ENCODE assay signal across 24 cellular contexts in the genomic region with DNA sequence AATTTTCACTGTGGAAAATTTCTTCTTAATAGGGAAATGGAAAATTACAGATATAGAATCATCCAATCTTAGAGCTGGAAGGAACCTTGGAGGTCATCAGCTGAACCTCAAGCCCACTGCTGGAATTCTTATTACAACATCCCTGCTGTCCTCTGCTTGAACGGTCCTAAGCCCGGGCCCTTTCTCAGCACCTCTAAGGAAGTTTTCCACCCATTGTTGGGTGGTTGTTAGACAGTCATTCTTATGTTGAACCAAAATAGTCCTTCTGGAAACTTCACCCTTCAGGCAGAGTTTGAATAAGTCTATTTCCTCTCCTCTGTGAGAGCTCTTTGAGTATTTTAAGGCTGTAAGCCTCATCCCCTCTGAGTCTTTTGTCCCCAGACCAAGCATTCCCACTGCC.
DNase-seq lines count a peak whose midpoint lies in the region; ATAC-seq and TF ChIP-seq lines count a peak whose summit lies in the region.
"Had no signal": no experiment of that assay in that cellular context is flagged by ENCODE, and none has a peak within 500 bp of the region (broad histone marks: within the 10 kb centered on the region; RNA-seq: fewer than 3 reads in every experiment).

No MANE protein-coding gene starts in this region.

- peak in 3 of 4 donors; percentile 24 to 71 (median 43) for ATAC-seq in heart left ventricle
- ATAC-seq in Right ventricle myocardium inferior = no peak
- no peak for ATAC-seq in aorta (ENCODE audit: low FRiP score)
- ATAC-seq: GM23338, Panc1 had no signal

- H2BK12ac ChIP-seq in mesenchymal stem cell (ENCODE audit: low read length in 2 of 2) = peak overlapping the region in 1 of 2 experiments; percentile 25

- no peaks in the 10 kb centered on the region for H3K36me3 ChIP-seq in heart left ventricle
- no peaks in the 10 kb centered on the region for H3K36me3 ChIP-seq in PC-9 (ENCODE audit: low read depth)
- H3K36me3 ChIP-seq in mesenchymal stem cell (ENCODE audit: control insufficient read depth in 1 of 2, insufficient read depth in 2 of 2, low read depth in 1 of 2, low read length in 2 of 2) = no peaks in the 10 kb centered on the region
- no peaks in the 10 kb centered on the region for H3K36me3 ChIP-seq in skeletal muscle tissue (ENCODE audit: control insufficient read depth in 3 of 3, insufficient read depth in 3 of 3, low read length in 3 of 3)
- H3K36me3 ChIP-seq in aorta (ENCODE audit: control insufficient read depth in 1 of 2, insufficient read depth in 2 of 2, low read length in 1 of 2) = no peaks in the 10 kb centered on the region
- H3K36me3 ChIP-seq: HAP-1, SJSA1 had no signal

- no peak for TF ChIP-seq CTCF in heart left ventricle (IDR thresholded peaks at IDR 0.05)
- TF ChIP-seq CTCF in PC-9 (conservative IDR thresholded peaks at IDR 0.05) = no peak

- H3K9me2 ChIP-seq in PC-9 (ENCODE audit: insufficient read depth) = no peaks in the 10 kb centered on the region

- POLR2A ChIA-PET in PC-9 (lab: Charles Lee; ENCODE audit: unreplicated experiment) = interaction anchor here (0.6 kb wide), 1 partner anchor 25 kb away, joined by 3 read pairs; no protein-coding TSS in a partner anchor

- H3K27ac ChIP-seq in heart left ventricle (peak overlapping the region in 8 of 12 donors; percentile 27 to 66 (median 52)), PC-9 (no peak overlapping the region), mesenchymal stem cell (ENCODE audit: low read length, poor library complexity, severe bottlenecking) (no peak overlapping the region), skeletal muscle tissue (ENCODE audit: low read depth, low read length) (peak overlapping the region; percentile 19), aorta (ENCODE audit: low read depth in 1 of 2, low read length in 2 of 2) (no peak overlapping the region)
- H3K27ac ChIP-seq: HL-60, SJSA1 had no signal

- BruUV-seq in PC-9 (replicated peaks; lab: Mats Ljungman, UMichigan) = no TSS peak

- H3K9me3 ChIP-seq in heart left ventricle = peaks cover 0 to 18% (median 0%) of the 10 kb centered on the region in 12 donors
- H3K9me3 ChIP-seq in PC-9 (ENCODE audit: insufficient read depth, low read depth) = peaks cover 6% of the 10 kb centered on the region; the same call in 1 of the 2 replicates
- no peaks in the 10 kb centered on the region for H3K9me3 ChIP-seq in mesenchymal stem cell (ENCODE audit: control insufficient read depth, low read length)
- H3K9me3 ChIP-seq in skeletal muscle tissue (ENCODE audit: control insufficient read depth in 3 of 3, low read length in 3 of 3) = no peaks in the 10 kb centered on the region
- no peaks in the 10 kb centered on the region for H3K9me3 ChIP-seq in aorta (ENCODE audit: control insufficient read depth, low read length)
- H3K9me3 ChIP-seq: HAP-1, SJSA1 had no signal

- H3K9ac ChIP-seq in mesenchymal stem cell (ENCODE audit: low read length) (no peak overlapping the region), skeletal muscle tissue (ENCODE audit: low read depth in 1 of 3, low read length in 3 of 3) (no peak overlapping the region)

- no peak overlapping the region for H3K14ac ChIP-seq in mesenchymal stem cell (ENCODE audit: low read length in 2 of 2)

- H3K23ac ChIP-seq in mesenchymal stem cell (ENCODE audit: low read length in 2 of 2) = no peak overlapping the region

- H3F3A ChIP-seq in PC-9 (ENCODE audit: insufficient read depth, low read depth) = no peaks in the 10 kb centered on the region

- TF ChIP-seq POLR2A in heart left ventricle (IDR thresholded peaks at IDR 0.05) = no peak

- no peak overlapping the region for H3K18ac ChIP-seq in mesenchymal stem cell (ENCODE audit: low read depth in 1 of 2, low read length in 2 of 2)

- H3K4me2 ChIP-seq in PC-9 (no peak overlapping the region), mesenchymal stem cell (ENCODE audit: low read length, poor library complexity, severe bottlenecking) (no peak overlapping the region)
- H3K4me2 ChIP-seq: GM23338 had no signal

- H3K4me3 ChIP-seq in heart left ventricle = no peak overlapping the region
- no peak overlapping the region for H3K4me3 ChIP-seq in PC-9
- no peak overlapping the region for H3K4me3 ChIP-seq in mesenchymal stem cell (ENCODE audit: insufficient read depth in 1 of 2, low read depth in 1 of 2, low read length in 2 of 2)
- H3K4me3 ChIP-seq in skeletal muscle tissue (ENCODE audit: low read length in 3 of 3) = no peak overlapping the region
- no peak overlapping the region for H3K4me3 ChIP-seq in aorta (ENCODE audit: low read length in 2 of 2)
- H3K4me3 ChIP-seq: GM23338, HAP-1, SJSA1 had no signal

- CTCF ChIA-PET in PC-9 (lab: Charles Lee) = no interaction called here

- no peak overlapping the region for H2BK120ac ChIP-seq in mesenchymal stem cell (ENCODE audit: low read depth, low read length)

- H4K91ac ChIP-seq in mesenchymal stem cell (ENCODE audit: low read length) = no peak overlapping the region

- peak overlapping the region; percentile 47 for H2AK5ac ChIP-seq in mesenchymal stem cell (ENCODE audit: low read length, severe bottlenecking)

- H3K4me1 ChIP-seq in heart left ventricle (peaks cover 0 to 26% (median 6%) of the 10 kb centered on the region in 12 donors), PC-9 (replicated peaks; ENCODE audit: insufficient read depth) (no peaks in the 10 kb centered on the region), mesenchymal stem cell (ENCODE audit: control insufficient read depth, insufficient read depth, low read depth, low read length) (no peaks in the 10 kb centered on the region), skeletal muscle tissue (ENCODE audit: control insufficient read depth in 3 of 3, insufficient read depth in 3 of 3, low read length in 3 of 3) (peaks cover 3 to 5% (median 3%) of the 10 kb centered on the region in 3 donors), aorta (ENCODE audit: control insufficient read depth in 1 of 2, insufficient read depth in 2 of 2, low read length in 2 of 2) (no peaks in the 10 kb centered on the region)
- H3K4me1 ChIP-seq: SJSA1 had no signal

- no peak overlapping the region for H2BK5ac ChIP-seq in mesenchymal stem cell (ENCODE audit: low read depth, low read length, poor library complexity, severe bottlenecking)

- no peaks in the 10 kb centered on the region for H4K20me1 ChIP-seq in PC-9 (ENCODE audit: insufficient read depth)

- H4K8ac ChIP-seq in mesenchymal stem cell (ENCODE audit: low read length) = no peak overlapping the region

- intact Hi-C loops in heart left ventricle (cut with DNase I) (loop anchor here in 1 of 10 donors (10.0 kb wide), 1 partner anchor 127 kb away; no protein-coding TSS in a partner anchor), Right ventricle myocardium inferior (cut with DNase I) (loop anchor here (10.0 kb wide), 1 partner anchor 477 kb away; no protein-coding TSS in a partner anchor), PC-9 (cut with micrococcal nuclease; ENCODE audit: unreplicated experiment) (no loop called here), aorta (cut with DNase I) (no loop called here)

- H2AFZ ChIP-seq in PC-9 (peak overlapping the region; percentile 2; the same call in 1 of the 2 replicates), mesenchymal stem cell (ENCODE audit: low read depth, low read length) (no peak overlapping the region)
- H2AFZ ChIP-seq: GM23338 had no signal

- H2BK15ac ChIP-seq in mesenchymal stem cell (ENCODE audit: low read depth, poor library complexity, severe bottlenecking) = no peak overlapping the region

- no peaks in the 10 kb centered on the region for H3K79me2 ChIP-seq in PC-9 (ENCODE audit: low read depth)

- no peak overlapping the region for H3K4ac ChIP-seq in mesenchymal stem cell (ENCODE audit: low read depth in 1 of 2, low read length in 2 of 2)

- WGBS in heart left ventricle, 4 donors = 27 to 55% (median 50%) methylated on average over 2 of the region's 2 CpGs
- 100% methylated on average over 1 of the region's 2 CpGs for WGBS in mesenchymal stem cell
- 62 to 76% methylated on average over 2 of the region's 2 CpGs for WGBS in aorta, 2 donors

- DNase-seq in heart left ventricle = peak in 1 of 5 donors; percentile 14
- no peak for DNase-seq in Right ventricle myocardium inferior (ENCODE audit: missing footprints)
- no peak for DNase-seq in PC-9
- DNase-seq in mesenchymal stem cell = no peak
- DNase-seq in aorta = no peak
- DNase-seq in NCI-H1092 (lab: John Stamatoyannopoulos, UW) = no peak
- DNase-seq: 8988T; EL; GF-D8; KBM-7; MM.1S; NCI-H1048; NCI-H1436; NCI-H2029; NCI-H226; NCI-H510A treated with DMSO at 0.1 percent for 48 hours; NCI-H774; NK-92 treated with Interleukin-12 subunit alpha and Interleukin-12 subunit beta, amount 100 ng/mL, for 24 hours had no signal

- H3K27me3 ChIP-seq in heart left ventricle (no peaks in the 10 kb centered on the region), PC-9 (ENCODE audit: insufficient read depth, low read depth) (no peaks in the 10 kb centered on the region), mesenchymal stem cell (ENCODE audit: control insufficient read depth in 1 of 2, insufficient read depth in 1 of 2, low read length in 2 of 2) (no peaks in the 10 kb centered on the region), skeletal muscle tissue (ENCODE audit: control insufficient read depth in 3 of 3, insufficient read depth in 3 of 3, low read length in 3 of 3) (no peaks in the 10 kb centered on the region), aorta (ENCODE audit: control insufficient read depth in 1 of 2, insufficient read depth in 2 of 2, low read length in 1 of 2) (no peaks in the 10 kb centered on the region)
- H3K27me3 ChIP-seq: SJSA1 had no signal

- H3K79me1 ChIP-seq in mesenchymal stem cell (replicated peaks; ENCODE audit: low read length, poor library complexity, severe bottlenecking) = no peaks in the 10 kb centered on the region

Comparison
In these comparisons a context has a peak if more than half of its experiments do, and no peak if none do; other contexts are left out.
1. ATAC-seq: peak in heart left ventricle (3 of 4); none in Right ventricle myocardium inferior (single experiment) and aorta (single experiment).
2. H3K27ac ChIP-seq: peak in heart left ventricle (8 of 12) and skeletal muscle tissue (single experiment); none in PC-9 (single experiment), mesenchymal stem cell (single experiment) and aorta (0 of 2).